In genomic region chr11:130427581-130428211, GRCh38 we compare ENCODE assay signal across 2 cellular contexts.
A peak's percentile ranks its signal among the peaks of the same experiment; 100 is the strongest.
TF ChIP-seq lines count a peak whose summit lies in the region.

No MANE protein-coding gene starts in this region.

TF ChIP-seq in A549, 52 proteins besides CTCF, POLR2A, EP300 and RAD21 (continued from another document):
- 0 out of 2 replicates have a peak, but pooled peaks have one; percentile 23 for TF ChIP-seq E2F6 (IDR thresholded peaks at IDR 0.05; ENCODE audit: borderline replicate concordance, low read depth)

TF ChIP-seq in IMR-90, 13 proteins besides CTCF, POLR2A, EP300 and RAD21 (continued from another document):
- TF ChIP-seq RCOR1 (IDR thresholded peaks at IDR 0.05; ENCODE audit: insufficient replicate concordance, low read length): no peak
- TF ChIP-seq SMC3 (IDR thresholded peaks at IDR 0.05; ENCODE audit: low read depth, low read length): 0 out of 2 replicates have a peak, but pooled peaks have one; percentile 32
- TF ChIP-seq RFX5 (IDR thresholded peaks at IDR 0.05; ENCODE audit: low read depth, low read length): no peak
- TF ChIP-seq USF2 (IDR thresholded peaks at IDR 0.05; ENCODE audit: low read depth, low read length): no peak
- peak; percentile 12; the same call in 1 of the 2 replicates for TF ChIP-seq MAZ (IDR thresholded peaks at IDR 0.05; ENCODE audit: borderline replicate concordance, low read depth, low read length)
